21 cellular contexts compared by ENCODE assay signal in the genomic region with DNA sequence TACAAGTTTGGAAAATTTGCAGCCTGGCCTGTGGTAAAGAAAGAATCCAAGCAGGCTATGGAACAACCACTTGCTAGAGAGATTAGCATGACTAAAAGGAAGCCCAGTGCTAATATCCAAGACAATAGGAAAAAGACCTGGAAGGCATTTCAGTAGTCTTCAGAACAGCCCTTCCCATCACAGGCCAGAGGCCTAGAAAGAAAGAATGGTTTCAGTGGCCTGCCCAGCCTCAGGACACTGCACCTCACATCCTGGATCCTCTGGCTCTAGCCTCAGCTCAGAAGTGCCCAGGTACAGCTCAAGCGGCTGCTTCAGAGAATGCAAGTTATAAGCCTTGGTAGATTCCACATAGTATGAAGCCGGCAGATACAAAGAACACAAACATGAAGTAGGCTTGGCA.
DNase-seq lines count a peak whose midpoint lies in the region; ATAC-seq and TF ChIP-seq lines count a peak whose summit lies in the region.
"Had no signal": no experiment of that assay in that cellular context is flagged by ENCODE, and none has a peak within 500 bp of the region (broad histone marks: within the 10 kb centered on the region; RNA-seq: fewer than 3 reads in every experiment).

No MANE protein-coding gene starts in this region.

- H3K79me1 ChIP-seq in H9 (ENCODE audit: insufficient read depth, low read depth, low read length, poor library complexity, severe bottlenecking) (no peaks in the 10 kb centered on the region), mesendoderm (ENCODE audit: low read length) (no peaks in the 10 kb centered on the region)

- DNase-seq in H9 (peak; percentile 62), WTC11 (ENCODE audit: low spot score) (peak; percentile 18), iPS DF 19.7 (ENCODE audit: low read depth, low spot score) (peak; percentile 50), mesendoderm (peak; percentile 8), glomerular visceral epithelial cell (ENCODE audit: extremely low spot score) (no peak), NCI-H2081 treated with DMSO at 0.1 percent for 48 hours (lab: John Stamatoyannopoulos, UW) (no peak), A673 (ENCODE audit: low spot score) (no peak)
- DNase-seq: C1 segment of cervical spinal cord; CD4-positive, alpha-beta memory T cell; COR-L47; GDM1; GOT3; MM.1S; NCI-H2029; NCI-H2227 treated with DMSO at 0.1 percent for 48 hours; NCI-H69; Peyer's patch; SHP77 treated with DMSO at 0.1 percent for 48 hours had no signal

- H2BK15ac ChIP-seq in H9 (ENCODE audit: low read depth, low read length) = no peak overlapping the region
- H2BK15ac ChIP-seq in mesendoderm (replicated peaks; ENCODE audit: low read depth) = no peak overlapping the region

- H3K4me3 ChIP-seq in mesendoderm (ENCODE audit: low read length) (no peak overlapping the region), A673 (ENCODE audit: low read depth, low read length, poor library complexity, severe bottlenecking) (no peak overlapping the region)
- H3K4me3 ChIP-seq: GM12878, Peyer's patch had no signal

- CTCF ChIA-PET in WTC11 (lab: Charles Lee) = no interaction called here
- CTCF ChIA-PET in A673 (lab: Charles Lee) = no interaction called here

- peaks cover 60 to 61% of the 10 kb centered on the region in 2 experiments for H3K9me3 Mint-ChIP-seq in H9
- H3K9me3 Mint-ChIP-seq in WTC11 = peaks cover 20% of the 10 kb centered on the region

- H2BK120ac ChIP-seq in H9 (ENCODE audit: low read depth, low read length, poor library complexity, severe bottlenecking) (no peak overlapping the region), mesendoderm (ENCODE audit: low read depth, low read length) (no peak overlapping the region)

- H3K23ac ChIP-seq in H9 (ENCODE audit: insufficient read length, low read depth, low read length) (no peak overlapping the region), mesendoderm (ENCODE audit: low read length) (no peak overlapping the region)

- peaks cover 21 to 22% of the 10 kb centered on the region in 2 experiments for H3K4me1 Mint-ChIP-seq in H9
- peaks cover 27% of the 10 kb centered on the region for H3K4me1 Mint-ChIP-seq in WTC11
- H3K4me1 Mint-ChIP-seq: CD4-positive, alpha-beta memory T cell; IgD-negative memory B cell had no signal

- H4K5ac ChIP-seq in H9 (ENCODE audit: insufficient read length, low read depth, low read length) (no peak overlapping the region), mesendoderm (ENCODE audit: low read length) (no peak overlapping the region)

- H4K91ac ChIP-seq in H9 (ENCODE audit: insufficient read length, low read depth, low read length) = no peak overlapping the region

- no peak overlapping the region for H3K56ac ChIP-seq in H9 (ENCODE audit: insufficient read length, low read depth, low read length)
- H3K56ac ChIP-seq in mesendoderm (ENCODE audit: low read length) = no peak overlapping the region

- H3K27me3 ChIP-seq in H9 (ENCODE audit: insufficient read depth, low read length) (no peaks in the 10 kb centered on the region), mesendoderm (ENCODE audit: insufficient read depth, low read length, poor library complexity) (no peaks in the 10 kb centered on the region), A673 (replicated peaks; ENCODE audit: insufficient read depth, low read depth, low read length, poor library complexity) (no peaks in the 10 kb centered on the region)
- H3K27me3 ChIP-seq: Peyer's patch had no signal

- no peak overlapping the region for H2BK20ac ChIP-seq in H9 (ENCODE audit: low read depth, low read length, poor library complexity, severe bottlenecking)

- H3K36me3 Mint-ChIP-seq in H9 (ENCODE audit: insufficient read depth in 1 of 3, low read depth in 3 of 3) (peaks cover 0 to 13% (median 4%) of the 10 kb centered on the region in 3 experiments; a peak in 4 of 7 replicates), WTC11 (peaks cover 2% of the 10 kb centered on the region; the same call in 1 of the 2 replicates)
- H3K36me3 Mint-ChIP-seq: CD4-positive, alpha-beta memory T cell; IgD-negative memory B cell had no signal

- intact Hi-C loops in A673 (cut with micrococcal nuclease; ENCODE audit: unreplicated experiment) = no loop called here

- no peaks in the 10 kb centered on the region for H3K23me2 ChIP-seq in H9 (ENCODE audit: insufficient read length, low read depth, low read length, poor library complexity, severe bottlenecking)

- no peak overlapping the region for H3K4ac ChIP-seq in H9 (ENCODE audit: low read depth, low read length)
- H3K4ac ChIP-seq in mesendoderm (ENCODE audit: low read depth, low read length) = no peak overlapping the region

- H3K4me3 Mint-ChIP-seq in H9 = no peak overlapping the region
- H3K4me3 Mint-ChIP-seq in WTC11 = 0 out of 2 replicates have a peak overlapping the region, but pooled peaks have one; percentile 18
- H3K4me3 Mint-ChIP-seq: CD4-positive, alpha-beta memory T cell; IgD-negative memory B cell had no signal

- no CpG with 5 or more reads among the region's 2 CpGs for WGBS in H9 (ENCODE audit: extremely low coverage, insufficient read length, low lambda C conversion rate)
- whole genome bisulfite sequencing in mesendoderm (ENCODE audit: extremely low coverage, insufficient coverage, low lambda C conversion rate) = no CpG with 5 or more reads among the region's 2 CpGs

- H4K20me1 ChIP-seq in H9 (ENCODE audit: control insufficient read depth, insufficient read depth, insufficient read length) = no peaks in the 10 kb centered on the region

- peaks cover 52% of the 10 kb centered on the region for H3K9me3 ChIP-seq in H9 (ENCODE audit: control insufficient read depth, low read depth, low read length)
- peaks cover 14% of the 10 kb centered on the region for H3K9me3 ChIP-seq in A673 (ENCODE audit: low read depth, low read length, poor library complexity, severe bottlenecking)
- H3K9me3 ChIP-seq: Peyer's patch had no signal

- H2AK5ac ChIP-seq in H9 (ENCODE audit: insufficient read length, low read length) = no peak overlapping the region
- H2AK5ac ChIP-seq in mesendoderm (ENCODE audit: low read length) = no peak overlapping the region

- no peak overlapping the region for H3K9ac ChIP-seq in H9 (ENCODE audit: extremely low read depth, insufficient read length, low read length)
- no peak overlapping the region for H3K9ac ChIP-seq in mesendoderm (ENCODE audit: low read length)
- H3K9ac ChIP-seq: KMS-11 had no signal

- H3K18ac ChIP-seq in H9 (ENCODE audit: insufficient read length, low read depth, low read length) (no peak overlapping the region), mesendoderm (ENCODE audit: low read length) (no peak overlapping the region)

- H3K27ac Mint-ChIP-seq in H9 (peak overlapping the region; percentile 83 to 88 (median 83); a peak in 5 of 7 replicates), WTC11 (peak overlapping the region; percentile 85)
- H3K27ac Mint-ChIP-seq: CD4-positive, alpha-beta memory T cell; IgD-negative memory B cell had no signal

- no peak overlapping the region for H3K4me2 ChIP-seq in H9 (ENCODE audit: insufficient read depth, insufficient read length, low read length)
- H3K4me2 ChIP-seq in mesendoderm (ENCODE audit: low read length) = no peak overlapping the region
- H3K4me2 ChIP-seq: KMS-11 had no signal

- POLR2A ChIA-PET in WTC11 (lab: Charles Lee) (no interaction called here), A673 (lab: Charles Lee; ENCODE audit: low non-redundant PET) (no interaction called here)

- no peak overlapping the region for H3T11ph ChIP-seq in H9 (ENCODE audit: low read length)

- peak; percentile 100 for ATAC-seq in WTC11
- ATAC-seq: GM12878 had no signal

- H2BK5ac ChIP-seq in H9 (ENCODE audit: insufficient read length, low read length) = no peak overlapping the region
- no peak overlapping the region for H2BK5ac ChIP-seq in mesendoderm (ENCODE audit: low read length)

- H2BK12ac ChIP-seq in H9 (ENCODE audit: insufficient read length, low read depth, low read length) = no peak overlapping the region

- H4K8ac ChIP-seq in H9 (replicated peaks; ENCODE audit: insufficient read length, low read depth, low read length) = no peak overlapping the region
- H4K8ac ChIP-seq in mesendoderm (ENCODE audit: low read depth, low read length) = no peak overlapping the region

- no TSS peak for BruUV-seq in A673 (replicated peaks; lab: Mats Ljungman, UMichigan)

- H3K27me3 Mint-ChIP-seq in H9 (ENCODE audit: low read depth) (no peaks in the 10 kb centered on the region), WTC11 (ENCODE audit: low read depth) (no peaks in the 10 kb centered on the region)
- H3K27me3 Mint-ChIP-seq: CD4-positive, alpha-beta memory T cell; IgD-negative memory B cell had no signal

- H3K14ac ChIP-seq in H9 (ENCODE audit: insufficient read depth, low read length) = no peak overlapping the region

- no peaks in the 10 kb centered on the region for H3K79me2 ChIP-seq in H9 (ENCODE audit: insufficient read depth, low read length)
- no peaks in the 10 kb centered on the region for H3K79me2 ChIP-seq in mesendoderm (ENCODE audit: control insufficient read depth, insufficient read depth, low read length)

- H3K27ac ChIP-seq in H9 (ENCODE audit: insufficient read length, low read depth, low read length) (no peak overlapping the region), mesendoderm (ENCODE audit: low read depth, low read length) (no peak overlapping the region), A673 (ENCODE audit: low read depth, low read length, poor library complexity, severe bottlenecking) (no peak overlapping the region)
- H3K27ac ChIP-seq: KMS-11, Peyer's patch had no signal

- H3K4me1 ChIP-seq in H9 (ENCODE audit: insufficient read depth, low read length) = no peaks in the 10 kb centered on the region
- no peaks in the 10 kb centered on the region for H3K4me1 ChIP-seq in mesendoderm (ENCODE audit: control insufficient read depth, low read depth, low read length)
- H3K4me1 ChIP-seq in A673 (ENCODE audit: insufficient read depth, low read length, poor library complexity, severe bottlenecking) = no peaks in the 10 kb centered on the region
- H3K4me1 ChIP-seq: Peyer's patch had no signal

- H2AFZ ChIP-seq in H9 (ENCODE audit: low read length) = no peak overlapping the region

- TF ChIP-seq CTCF in H9 (conservative IDR thresholded peaks at IDR 0.05) (no peak), WTC11 (IDR thresholded peaks at IDR 0.05) (no peak), A673 (conservative IDR thresholded peaks at IDR 0.05; ENCODE audit: low read depth, low read length) (no peak)

- H3K36me3 ChIP-seq in mesendoderm (ENCODE audit: control insufficient read depth, insufficient read depth, low read length) (no peaks in the 10 kb centered on the region), A673 (ENCODE audit: insufficient read depth, low read length, poor library complexity, severe bottlenecking) (no peaks in the 10 kb centered on the region)
- H3K36me3 ChIP-seq: Peyer's patch had no signal

Comparison
In these comparisons a context has a peak if more than half of its experiments do, and no peak if none do; other contexts are left out.
1. DNase-seq: peak in H9 (single experiment), WTC11 (single experiment), iPS DF 19.7 (single experiment) and mesendoderm (single experiment); none in glomerular visceral epithelial cell (single experiment), NCI-H2081 treated with DMSO at 0.1 percent for 48 hours (single experiment) and A673 (single experiment).